Comparison of ENCODE assay signal across 8 cellular contexts in the genomic region with DNA sequence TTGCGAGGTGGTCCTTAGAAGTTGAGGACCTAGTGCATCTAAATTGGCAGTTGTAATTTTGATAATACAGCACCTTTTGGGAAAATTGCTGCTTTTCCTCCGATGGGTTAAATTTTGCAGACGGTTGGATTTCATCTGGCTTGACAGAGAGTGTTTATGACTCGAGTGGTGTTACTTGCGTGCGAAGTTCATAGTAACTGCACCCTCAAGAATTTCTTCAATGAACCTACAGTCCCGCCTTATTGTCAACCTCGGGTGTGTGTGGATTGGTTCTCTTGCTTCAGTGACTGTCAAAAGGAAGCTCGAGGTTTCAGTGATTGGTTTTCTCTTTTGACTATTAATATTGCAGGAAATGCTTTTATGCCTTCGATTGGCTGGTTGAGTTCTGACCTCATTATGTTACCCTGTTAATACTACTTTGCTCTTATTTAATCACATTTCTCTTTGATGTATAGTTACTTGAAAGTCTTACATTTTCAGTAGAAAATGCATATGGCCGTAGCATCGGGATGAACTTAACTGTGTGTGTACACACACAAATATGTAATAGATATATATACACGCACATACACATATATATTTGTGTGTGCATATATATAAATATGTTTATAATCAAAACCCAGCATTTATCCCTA. TPM values are rescaled to one million over a fixed set of nuclear protein-coding genes. Genes with fewer than 3 reads are reported as not detected.
DNase-seq lines count a peak whose midpoint lies in the region; ATAC-seq and TF ChIP-seq lines count a peak whose summit lies in the region.

No MANE protein-coding gene starts in this region.

- no peaks in the 10 kb centered on the region for H3K36me3 Mint-ChIP-seq in GM23338 (ENCODE audit: low read depth)

- H3K79me2 ChIP-seq in GM23338 (replicated peaks; ENCODE audit: insufficient read depth) (peaks cover 58% of the 10 kb centered on the region), Karpas-422 (ENCODE audit: low read length) (peaks cover 58% of the 10 kb centered on the region)

- H3K4me3 ChIP-seq in GM23338: peak overlapping the region; percentile 94
- peak overlapping the region; percentile 98 for H3K4me3 ChIP-seq in Karpas-422 (ENCODE audit: low read length)
- peak overlapping the region; percentile 77 to 79 for H3K4me3 ChIP-seq in uterus

- H3K4me1 Mint-ChIP-seq in GM23338: peaks cover 29% of the 10 kb centered on the region

- H3K4me3 Mint-ChIP-seq in GM23338: peak overlapping the region; percentile 92

- H2AFZ ChIP-seq in GM23338 (no peak overlapping the region), Karpas-422 (ENCODE audit: low read length) (no peak overlapping the region)

- peak overlapping the region; percentile 95 for H3K9ac ChIP-seq in Karpas-422 (ENCODE audit: low read length)

- TF ChIP-seq POLR2A in uterus (IDR thresholded peaks at IDR 0.05): peak in 1 of 2 donors; percentile 23

- intact Hi-C loops in Right ventricle myocardium superior (cut with DNase I): no loop called here
- intact Hi-C loops in uterus (cut with DNase I; ENCODE audit: low total_unique reads): no loop called here

- peak overlapping the region; percentile 85 for H3K27ac ChIP-seq in GM23338 (ENCODE audit: low read depth)
- H3K27ac ChIP-seq in Karpas-422 (ENCODE audit: low read length): peak overlapping the region; percentile 58
- H3K27ac ChIP-seq in uterus: peak overlapping the region; percentile 99 to 100

- DNase-seq in ELR (ENCODE audit: low read depth) (peak; percentile 91), GM23338 (ENCODE audit: low spot score) (peak; percentile 63), Karpas-422 (peak; percentile 92), SIG-M5 (lab: John Stamatoyannopoulos, UW) (peak; percentile 90), Right ventricle myocardium superior (no peak), pons (ENCODE audit: low spot score) (peak; percentile 85), uterus (peak in 1 of 2 donors; percentile 33)
- DNase-seq in activated naive CD8-positive, alpha-beta T cell treated with anti-CD3 and anti-CD28 coated beads, Interleukin-2, amount 50 U/mL, for 16 hours (ENCODE audit: low read depth, low spot score): peak; percentile 11

- peak overlapping the region; percentile 82 for H3K4me2 ChIP-seq in GM23338
- H3K4me2 ChIP-seq in Karpas-422 (ENCODE audit: low read depth, low read length, poor library complexity, severe bottlenecking): peak overlapping the region; percentile 79

- H3K27ac Mint-ChIP-seq in GM23338: 0 out of 2 replicates have a peak overlapping the region, but pooled peaks have one; percentile 6

- ATAC-seq in GM23338 (no peak), Right ventricle myocardium superior (ENCODE audit: poor library complexity) (peak; percentile 24)

- no peaks in the 10 kb centered on the region for H3K9me3 ChIP-seq in Karpas-422 (ENCODE audit: low read length)
- no peaks in the 10 kb centered on the region for H3K9me3 ChIP-seq in uterus

- H4K20me1 ChIP-seq in GM23338 (replicated peaks; ENCODE audit: insufficient read depth) (peaks cover 51% of the 10 kb centered on the region), Karpas-422 (ENCODE audit: insufficient read depth, low read depth, low read length) (peaks cover 25% of the 10 kb centered on the region)

- no peak for TF ChIP-seq CTCF in GM23338 (conservative IDR thresholded peaks at IDR 0.05; ENCODE audit: low read depth in 2 of 2)
- no peak for TF ChIP-seq CTCF in uterus (IDR thresholded peaks at IDR 0.05)

- peaks cover 6% of the 10 kb centered on the region for H3K27me3 Mint-ChIP-seq in GM23338 (ENCODE audit: insufficient read depth, low read depth, poor library complexity)

- H3K9me3 Mint-ChIP-seq in GM23338: no peaks in the 10 kb centered on the region; the same call in 2 of the 3 replicates

- H3K36me3 ChIP-seq in GM23338 (ENCODE audit: insufficient read depth): no peaks in the 10 kb centered on the region
- H3K36me3 ChIP-seq in Karpas-422 (ENCODE audit: insufficient read depth, low read length): no peaks in the 10 kb centered on the region
- H3K36me3 ChIP-seq in uterus: no peaks in the 10 kb centered on the region

- H3F3A ChIP-seq in GM23338 (replicated peaks; ENCODE audit: low read depth): 0 out of 2 replicates have a peak, but pooled peaks cover 3% of the 10 kb centered on the region

- H3K27me3 ChIP-seq in GM23338 (ENCODE audit: insufficient read depth): peaks cover 3% of the 10 kb centered on the region; the same call in 1 of the 2 replicates
- no peaks in the 10 kb centered on the region for H3K27me3 ChIP-seq in Karpas-422 (ENCODE audit: low read length)
- no peaks in the 10 kb centered on the region for H3K27me3 ChIP-seq in uterus

- H3K9me2 ChIP-seq in GM23338 (ENCODE audit: insufficient read depth) (no peaks in the 10 kb centered on the region), Karpas-422 (replicated peaks; ENCODE audit: insufficient read depth, low read length) (no peaks in the 10 kb centered on the region)

- H3K4me1 ChIP-seq in GM23338 (ENCODE audit: insufficient read depth) (peaks cover 25% of the 10 kb centered on the region), Karpas-422 (ENCODE audit: low read length) (peaks cover 35% of the 10 kb centered on the region), uterus (no peaks in the 10 kb centered on the region)

TF ChIP-seq in GM23338, 12 proteins besides CTCF, POLR2A, EP300 and RAD21 (continues in another document):
- no peak for TF ChIP-seq ZNF114 (CRISPR knock-in tag; IDR thresholded peaks at IDR 0.05)
- no peak for TF ChIP-seq JUNB (IDR thresholded peaks at IDR 0.05; ENCODE audit: unreplicated experiment)
- no peak for TF ChIP-seq EZH2phosphoT487 (IDR thresholded peaks at IDR 0.05; ENCODE audit: unreplicated experiment)
- TF ChIP-seq ZNF331 (CRISPR knock-in tag; IDR thresholded peaks at IDR 0.05; ENCODE audit: low read depth): no peak
- TF ChIP-seq POLR2AphosphoS5 (IDR thresholded peaks at IDR 0.05; ENCODE audit: low read depth): no peak
- no peak for TF ChIP-seq STAT1 (IDR thresholded peaks at IDR 0.05; ENCODE audit: unreplicated experiment)
- TF ChIP-seq EZH2 (IDR thresholded peaks at IDR 0.05; ENCODE audit: low read depth, unreplicated experiment): no peak
- no peak for TF ChIP-seq NANOG (IDR thresholded peaks at IDR 0.05; ENCODE audit: borderline replicate concordance)
- TF ChIP-seq, protein P1, sequence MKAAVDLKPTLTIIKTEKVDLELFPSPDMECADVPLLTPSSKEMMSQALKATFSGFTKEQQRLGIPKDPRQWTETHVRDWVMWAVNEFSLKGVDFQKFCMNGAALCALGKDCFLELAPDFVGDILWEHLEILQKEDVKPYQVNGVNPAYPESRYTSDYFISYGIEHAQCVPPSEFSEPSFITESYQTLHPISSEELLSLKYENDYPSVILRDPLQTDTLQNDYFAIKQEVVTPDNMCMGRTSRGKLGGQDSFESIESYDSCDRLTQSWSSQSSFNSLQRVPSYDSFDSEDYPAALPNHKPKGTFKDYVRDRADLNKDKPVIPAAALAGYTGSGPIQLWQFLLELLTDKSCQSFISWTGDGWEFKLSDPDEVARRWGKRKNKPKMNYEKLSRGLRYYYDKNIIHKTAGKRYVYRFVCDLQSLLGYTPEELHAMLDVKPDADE (IDR thresholded peaks at IDR 0.05): no peak

RNA-seq across cellular contexts. Expression of a gene that starts 1.5 kb away (rescaled TPM):
- total RNA-seq in GM23338 (2014; rRNA removed; shearing (Covaris generic)): 27.0 and 28.2 TPM in 2 replicates
- polyA plus RNA-seq in GM23338 (2016; fragmentation: Nextera tagmentation; extraction: Ambion mirVana): 6.3 TPM in 2 replicates
- 22.8 and 30.3 TPM in 2 replicates for total RNA-seq in Karpas-422 (2014; rRNA removed; shearing (Covaris generic); ENCODE audit: low replicate concordance)
- total RNA-seq in Right ventricle myocardium superior (18.5 TPM), uterus (10 to 100 TPM; 14.3 to 71.4 (median 33.8) TPM)
